ENCODE assay signal across 1 cellular context in genomic region chr7:132270517-132270916, GRCh38.
A peak's percentile ranks its signal among the peaks of the same experiment; 100 is the strongest.
TF ChIP-seq lines count a peak whose summit lies in the region.

No MANE protein-coding gene starts in this region.

TF ChIP-seq in HepG2, 621 proteins besides CTCF, POLR2A, EP300 and RAD21 (continued from another document):
- TF ChIP-seq, protein P1, sequence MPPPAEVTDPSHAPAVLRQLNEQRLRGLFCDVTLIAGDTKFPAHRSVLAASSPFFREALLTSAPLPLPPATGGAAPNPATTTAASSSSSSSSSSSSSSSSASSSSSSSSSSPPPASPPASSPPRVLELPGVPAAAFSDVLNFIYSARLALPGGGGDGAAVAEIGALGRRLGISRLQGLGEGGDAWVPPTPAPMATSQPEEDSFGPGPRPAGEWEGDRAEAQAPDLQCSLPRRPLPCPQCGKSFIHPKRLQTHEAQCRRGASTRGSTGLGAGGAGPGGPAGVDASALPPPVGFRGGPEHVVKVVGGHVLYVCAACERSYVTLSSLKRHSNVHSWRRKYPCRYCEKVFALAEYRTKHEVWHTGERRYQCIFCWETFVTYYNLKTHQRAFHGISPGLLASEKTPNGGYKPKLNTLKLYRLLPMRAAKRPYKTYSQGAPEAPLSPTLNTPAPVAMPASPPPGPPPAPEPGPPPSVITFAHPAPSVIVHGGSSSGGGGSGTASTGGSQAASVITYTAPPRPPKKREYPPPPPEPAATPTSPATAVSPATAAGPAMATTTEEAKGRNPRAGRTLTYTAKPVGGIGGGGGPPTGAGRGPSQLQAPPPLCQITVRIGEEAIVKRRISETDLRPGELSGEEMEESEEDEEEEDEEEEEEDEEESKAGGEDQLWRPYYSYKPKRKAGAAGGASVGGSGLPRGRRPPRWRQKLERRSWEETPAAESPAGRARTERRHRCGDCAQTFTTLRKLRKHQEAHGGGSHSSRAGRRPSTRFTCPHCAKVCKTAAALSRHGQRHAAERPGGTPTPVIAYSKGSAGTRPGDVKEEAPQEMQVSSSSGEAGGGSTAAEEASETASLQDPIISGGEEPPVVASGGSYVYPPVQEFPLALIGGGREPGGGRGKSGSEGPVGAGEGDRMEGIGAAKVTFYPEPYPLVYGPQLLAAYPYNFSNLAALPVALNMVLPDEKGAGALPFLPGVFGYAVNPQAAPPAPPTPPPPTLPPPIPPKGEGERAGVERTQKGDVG (CRISPR knock-in tag; IDR thresholded peaks at IDR 0.05; ENCODE audit: borderline replicate concordance): no peak
- TF ChIP-seq SAFB2 (CRISPR knock-in tag; IDR thresholded peaks at IDR 0.05; ENCODE audit: borderline replicate concordance, low read depth) (no peak), ZNF768 (CRISPR knock-in tag; IDR thresholded peaks at IDR 0.05) (no peak), MYC (CRISPR knock-in tag; IDR thresholded peaks at IDR 0.05; ENCODE audit: borderline replicate concordance) (no peak), ZNF335 (CRISPR knock-in tag; IDR thresholded peaks at IDR 0.05) (no peak), EHMT2 (IDR thresholded peaks at IDR 0.05; ENCODE audit: borderline replicate concordance, low read depth, low read length) (0 out of 2 replicates have a peak, but pooled peaks have one; percentile 18), MIER2 (CRISPR knock-in tag; IDR thresholded peaks at IDR 0.05) (peak; percentile 93), ZNF558 (CRISPR knock-in tag; IDR thresholded peaks at IDR 0.05; ENCODE audit: borderline replicate concordance) (no peak), POLR2AphosphoS2 (IDR thresholded peaks at IDR 0.05; ENCODE audit: low read depth, low read length) (no peak), HNRNPLL (IDR thresholded peaks at IDR 0.05; ENCODE audit: low read depth, low read length, poor library complexity, severe bottlenecking) (no peak), AGO1 (IDR thresholded peaks at IDR 0.05; ENCODE audit: low read depth, low read length, poor library complexity, severe bottlenecking) (no peak), ZNF670 (CRISPR knock-in tag; IDR thresholded peaks at IDR 0.05; ENCODE audit: borderline replicate concordance) (no peak)
- TF ChIP-seq, protein P2, sequence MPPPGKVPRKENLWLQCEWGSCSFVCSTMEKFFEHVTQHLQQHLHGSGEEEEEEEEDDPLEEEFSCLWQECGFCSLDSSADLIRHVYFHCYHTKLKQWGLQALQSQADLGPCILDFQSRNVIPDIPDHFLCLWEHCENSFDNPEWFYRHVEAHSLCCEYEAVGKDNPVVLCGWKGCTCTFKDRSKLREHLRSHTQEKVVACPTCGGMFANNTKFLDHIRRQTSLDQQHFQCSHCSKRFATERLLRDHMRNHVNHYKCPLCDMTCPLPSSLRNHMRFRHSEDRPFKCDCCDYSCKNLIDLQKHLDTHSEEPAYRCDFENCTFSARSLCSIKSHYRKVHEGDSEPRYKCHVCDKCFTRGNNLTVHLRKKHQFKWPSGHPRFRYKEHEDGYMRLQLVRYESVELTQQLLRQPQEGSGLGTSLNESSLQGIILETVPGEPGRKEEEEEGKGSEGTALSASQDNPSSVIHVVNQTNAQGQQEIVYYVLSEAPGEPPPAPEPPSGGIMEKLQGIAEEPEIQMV (CRISPR knock-in tag; IDR thresholded peaks at IDR 0.05; ENCODE audit: low read depth): no peak
